ENCODE assay signal across 10 cellular contexts in the genomic region with DNA sequence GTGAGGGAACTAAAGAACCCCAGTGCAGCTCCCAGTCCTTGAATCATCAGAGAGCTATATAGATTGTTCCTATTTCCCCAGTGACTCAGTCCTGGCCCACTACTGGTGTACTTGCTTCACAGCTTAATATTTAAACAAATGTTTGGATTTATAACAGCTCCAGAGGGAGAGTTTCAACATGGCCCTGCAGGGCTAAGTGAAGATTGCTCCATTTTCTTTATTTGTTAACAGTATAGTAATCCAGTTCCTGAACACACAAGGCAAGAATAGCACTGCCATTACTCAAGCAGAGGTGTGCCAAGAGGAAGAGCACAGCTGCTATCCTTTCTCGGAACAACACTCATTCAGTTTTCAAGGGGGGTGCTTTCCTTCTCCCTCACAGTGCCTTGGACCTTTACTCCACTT. TPM values are rescaled to one million over a fixed set of nuclear protein-coding genes. Genes with fewer than 3 reads are reported as not detected.
DNase-seq lines count a peak whose midpoint lies in the region; ATAC-seq, FAIRE-seq and TF ChIP-seq lines count a peak whose summit lies in the region.
"Had no signal": no experiment of that assay in that cellular context is flagged by ENCODE, and none has a peak within 500 bp of the region (broad histone marks: within the 10 kb centered on the region; RNA-seq: fewer than 3 reads in every experiment).

No MANE protein-coding gene starts in this region.

- intact Hi-C loops in Calu3 (cut with micrococcal nuclease; ENCODE audit: unreplicated experiment) (no loop called here), pancreas (cut with DNase I) (no loop called here)

- TF ChIP-seq CTCF in Calu3 (IDR thresholded peaks at IDR 0.05; ENCODE audit: unreplicated experiment) (peak; percentile 14), pancreas (IDR thresholded peaks at IDR 0.05) (no peak)

- H3K27me3 ChIP-seq in esophagus (ENCODE audit: control insufficient read depth in 1 of 2, insufficient read depth in 2 of 2, low read length in 2 of 2) (no peaks in the 10 kb centered on the region), pancreas (no peaks in the 10 kb centered on the region)

- no TSS peak for BruUV-seq in Calu3 (replicated peaks; lab: Mats Ljungman, UMichigan)

- H3K9me3 ChIP-seq in esophagus (ENCODE audit: control insufficient read depth in 2 of 2, insufficient read depth in 1 of 2, low read depth in 1 of 2, low read length in 1 of 2) (no peaks in the 10 kb centered on the region), pancreas (no peaks in the 10 kb centered on the region)

- H3K27ac ChIP-seq in esophagus (ENCODE audit: low read depth in 2 of 2, low read length in 1 of 2) (peak overlapping the region; percentile 73 to 92), pancreas (peak overlapping the region; percentile 14 to 86 (median 56))

- ATAC-seq in pancreas (peak; percentile 73 to 84 (median 78)), HG03457 (IDR thresholded peaks at IDR 0.05; ENCODE audit: unreplicated experiment) (no peak), GM21526 (IDR thresholded peaks at IDR 0.05; ENCODE audit: low FRiP score, unreplicated experiment) (no peak)

- peak; percentile 53 for DNase-seq in Calu3
- DNase-seq in NOMO-1 treated with DMSO at 0.1 percent for 48 hours (lab: John Stamatoyannopoulos, UW; ENCODE audit: unreplicated experiment): peak; percentile 84
- peak in 3 of 6 donors; percentile 52 to 69 (median 63) for DNase-seq in pancreas
- DNase-seq in GM19239 (ENCODE audit: insufficient read length, low spot score): no peak
- DNase-seq in 8988T: no peak
- DNase-seq: NCI-H1417 treated with DMSO at 0.1 percent for 48 hours had no signal

- H3K4me1 Mint-ChIP-seq in Calu3 (ENCODE audit: low read depth, unreplicated experiment): peaks cover 74% of the 10 kb centered on the region

- H3K4me3 ChIP-seq in esophagus (ENCODE audit: low read depth in 1 of 2, low read length in 2 of 2) (no peak overlapping the region), pancreas (no peak overlapping the region)

- WGBS in esophagus, 2 donors: 13 to 18% methylated on average over 1 of the region's 1 CpG
- 0 to 4% methylated on average over 1 of the region's 1 CpG for WGBS in pancreas, 2 donors

- H3K27ac Mint-ChIP-seq in Calu3 (ENCODE audit: unreplicated experiment): peak overlapping the region; percentile 66

- H3K4me3 Mint-ChIP-seq in Calu3 (ENCODE audit: low read depth, unreplicated experiment): peak overlapping the region; percentile 36

- no peaks in the 10 kb centered on the region for H3K36me3 ChIP-seq in esophagus (ENCODE audit: control insufficient read depth in 2 of 2, insufficient read depth in 2 of 2, low read length in 1 of 2)
- no peaks in the 10 kb centered on the region for H3K36me3 ChIP-seq in pancreas

- FAIRE-seq in pancreas (lab: Jason Lieb, UNC): peak; percentile 91
- FAIRE-seq in GM19239 (lab: Jason Lieb, UNC): no peak

- H3K9me3 Mint-ChIP-seq in Calu3 (ENCODE audit: low read depth, unreplicated experiment): no peaks in the 10 kb centered on the region
- H3K9me3 Mint-ChIP-seq: brain had no signal

- no peaks in the 10 kb centered on the region for H3K27me3 Mint-ChIP-seq in Calu3 (ENCODE audit: unreplicated experiment)

- H3K4me1 ChIP-seq in esophagus (ENCODE audit: control insufficient read depth in 2 of 2, insufficient read depth in 2 of 2, low read length in 1 of 2) (peaks cover 6 to 18% of the 10 kb centered on the region in 2 donors), pancreas (peaks cover 38 to 74% (median 40%) of the 10 kb centered on the region in 3 donors)

- peaks cover 10% of the 10 kb centered on the region for H3K36me3 Mint-ChIP-seq in Calu3 (ENCODE audit: insufficient read depth, unreplicated experiment)
- H3K36me3 Mint-ChIP-seq: brain had no signal

- CTCF ChIA-PET in Calu3 (lab: Charles Lee): interaction anchor here (0.7 to 1.3 kb wide), 3 partner anchors 10 to 33 kb away, joined by 3 to 4 read pairs (median 4); no protein-coding TSS in a partner anchor

RNA-seq across cellular contexts. Expression of gene SQOR, which starts 6.5 kb away (rescaled TPM):
- total RNA-seq in Calu3 (2022) (76.0 and 76.1 TPM in 2 replicates), pancreas (10 to 100 TPM; 22.8 to 28.6 (median 24.8) TPM)
- polyA plus RNA-seq in esophagus (10 to 100 TPM; 75.6 to 88.4 TPM), pancreas (10 to 100 TPM; 13.8 to 22.0 TPM)

RNA-seq across cellular contexts. Expression of gene BLOC1S6, which starts 54.2 kb away (rescaled TPM):
- total RNA-seq in Calu3 (2022) (27.7 and 35.0 TPM in 2 replicates), pancreas (10 to 100 TPM; 14.8 to 30.5 (median 20.7) TPM)
- polyA plus RNA-seq in esophagus (10 to 100 TPM in 1 of 2 donors, 1 to 10 TPM in 1; 6.5 to 11.1 TPM), pancreas (10 to 100 TPM in 1 of 2 donors, 1 to 10 TPM in 1; 8.4 to 18.4 TPM)

Comparison
In these comparisons a context has a peak if more than half of its experiments do, and no peak if none do; other contexts are left out.
1. DNase-seq: peak in Calu3 (single experiment) and NOMO-1 treated with DMSO at 0.1 percent for 48 hours (single experiment); none in GM19239 (single experiment) and 8988T (single experiment).
2. ATAC-seq: peak in pancreas (4 of 4); none in HG03457 (single experiment) and GM21526 (single experiment).